ENCODE assay signal across 19 cellular contexts in the genomic region with DNA sequence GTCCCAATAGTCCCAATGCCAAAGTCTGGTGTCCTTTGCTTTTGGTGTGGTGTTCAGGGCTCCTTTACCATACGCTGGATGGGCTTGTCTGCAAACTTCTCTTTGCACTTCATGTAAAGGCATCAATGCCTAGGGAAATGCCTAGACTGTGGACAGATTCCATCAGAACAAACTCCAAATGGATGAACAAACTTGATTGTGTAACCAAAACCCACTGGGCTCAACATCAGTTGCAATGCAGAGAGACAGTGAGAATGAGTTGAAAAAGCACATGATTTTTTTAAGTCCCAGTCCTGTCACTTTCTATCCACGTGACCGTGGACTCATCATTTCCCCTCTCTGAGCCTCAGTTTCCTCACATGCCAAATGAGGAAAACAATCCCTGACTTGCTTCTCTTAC. TPM values are rescaled to one million over a fixed set of nuclear protein-coding genes. Genes with fewer than 3 reads are reported as not detected.
DNase-seq lines count a peak whose midpoint lies in the region; ATAC-seq, FAIRE-seq and TF ChIP-seq lines count a peak whose summit lies in the region.
"Had no signal": no experiment of that assay in that cellular context is flagged by ENCODE, and none has a peak within 500 bp of the region (broad histone marks: within the 10 kb centered on the region; RNA-seq: fewer than 3 reads in every experiment).

No MANE protein-coding gene starts in this region.

- H3K4me3 ChIP-seq in left ventricle myocardium inferior (no peak overlapping the region), heart right ventricle (no peak overlapping the region), bronchial epithelial cell (ENCODE audit: low read depth, low read length) (no peak overlapping the region)
- H3K4me3 ChIP-seq: GM12878 had no signal

- no peaks in the 10 kb centered on the region for H3K27me3 ChIP-seq in left ventricle myocardium inferior (ENCODE audit: low read depth)
- peaks cover 0 to 18% (median 0%) of the 10 kb centered on the region in 7 donors for H3K27me3 ChIP-seq in heart right ventricle
- no peaks in the 10 kb centered on the region for H3K27me3 ChIP-seq in bronchial epithelial cell (ENCODE audit: control insufficient read depth, insufficient read depth, low read length)
- H3K27me3 ChIP-seq: BE2C had no signal

- H3K9me3 ChIP-seq in left ventricle myocardium inferior (replicated peaks) (no peaks in the 10 kb centered on the region), heart right ventricle (no peaks in the 10 kb centered on the region)
- H3K9me3 ChIP-seq: BE2C had no signal

- TF ChIP-seq CTCF in left ventricle myocardium inferior (IDR thresholded peaks at IDR 0.05; ENCODE audit: borderline replicate concordance) (no peak), heart right ventricle (IDR thresholded peaks at IDR 0.05) (no peak), bronchial epithelial cell (IDR thresholded peaks at IDR 0.05; ENCODE audit: insufficient read depth, low read length, severe bottlenecking) (no peak)

- peak overlapping the region; percentile 50 for H3K27ac ChIP-seq in left ventricle myocardium inferior (replicated peaks)
- H3K27ac ChIP-seq in heart right ventricle = no peak overlapping the region
- H3K27ac ChIP-seq: C4-2B had no signal

- WGBS in heart right ventricle, 2 donors = 83 to 89% methylated on average over 3 of the region's 3 CpGs

- intact Hi-C loops in left ventricle myocardium inferior (cut with micrococcal nuclease) (no loop called here), heart right ventricle (cut with DNase I) (loop anchor here in 2 of 10 donors (10.0 kb wide), 1 partner anchor 88 kb away; no protein-coding TSS in a partner anchor), sciatic nerve (cut with DNase I) (no loop called here)

- H3K36me3 ChIP-seq in left ventricle myocardium inferior (no peaks in the 10 kb centered on the region), heart right ventricle (no peaks in the 10 kb centered on the region), bronchial epithelial cell (ENCODE audit: control insufficient read depth, insufficient read depth, low read length) (no peaks in the 10 kb centered on the region)
- H3K36me3 ChIP-seq: BE2C had no signal

- DNase-seq in left ventricle myocardium inferior = no peak
- no peak for DNase-seq in heart right ventricle
- no peak for DNase-seq in bronchial epithelial cell (ENCODE audit: low read depth)
- no peak for DNase-seq in sciatic nerve (ENCODE audit: low spot score)
- DNase-seq in T-helper 1 cell = no peak
- DNase-seq in stimulated activated naive CD4-positive, alpha-beta T cell (lab: John Stamatoyannopoulos, UW) = no peak
- DNase-seq: BE2C; CD4-positive, alpha-beta memory T cell; DMS79; GOT3; H9 had no signal

- FAIRE-seq in bronchial epithelial cell (lab: Jason Lieb, UNC) = peak; percentile 95
- FAIRE-seq: A204.1, GM12878, GM18507 had no signal

- H3K4me1 ChIP-seq in left ventricle myocardium inferior = peaks cover 15% of the 10 kb centered on the region
- H3K4me1 ChIP-seq in heart right ventricle = peaks cover 0 to 16% (median 0%) of the 10 kb centered on the region in 9 donors
- H3K4me1 ChIP-seq: BE2C had no signal

- ATAC-seq in heart right ventricle = no peak
- ATAC-seq in sciatic nerve = peak; percentile 33
- no peak for ATAC-seq in GM21360 (IDR thresholded peaks at IDR 0.05; ENCODE audit: unreplicated experiment)
- ATAC-seq: GM12878 had no signal

RNA-seq across cellular contexts. Expression of a gene that starts 4.9 kb away (rescaled TPM):
- total RNA-seq in left ventricle myocardium inferior = 1.8 TPM
- 1 to 10 TPM in 2 of 10 donors, under 1 TPM in 6, not detected in 2; 0.11 to 4.6 (median 0.72) TPM for total RNA-seq in heart right ventricle
- polyA plus RNA-seq in heart right ventricle = not detected
- not detected in 2 replicates for total RNA-seq in bronchial epithelial cell
- not detected for total RNA-seq in sciatic nerve
- total RNA-seq: CD4-positive, alpha-beta memory T cell; G401; GM12878; H9; HT-29 had no signal
- polyA plus RNA-seq: AG04450; CD4-positive, alpha-beta memory T cell; GM12878 had no signal

RNA-seq across cellular contexts. Expression of a gene that starts 55.5 kb away (rescaled TPM):
- total RNA-seq in left ventricle myocardium inferior (0.38 TPM), heart right ventricle (1 to 10 TPM in 1 of 10 donors, under 1 TPM in 8, not detected in 1; 0.09 to 1.3 (median 0.33) TPM), bronchial epithelial cell (not detected in 2 replicates), sciatic nerve (16.4 TPM)
- polyA plus RNA-seq in heart right ventricle = under 1 TPM; 0.15 to 0.16 TPM
- total RNA-seq: G401, HT-29 had no signal
